In genomic region chr1:110557481-110557880, GRCh38 we compare ENCODE assay signal across 9 cellular contexts. TPM values are rescaled to one million over a fixed set of nuclear protein-coding genes. Genes with fewer than 3 reads are reported as not detected.
"Had no signal": no experiment of that assay in that cellular context is flagged by ENCODE, and none has a peak within 500 bp of the region (broad histone marks: within the 10 kb centered on the region; RNA-seq: fewer than 3 reads in every experiment).

No MANE protein-coding gene starts in this region.

- DNase-seq: HFFc6, IMR-90, KG1 had no signal

- H3K4me1 Mint-ChIP-seq: GM23338 had no signal

- ATAC-seq: HCT116, K562 had no signal

- H3K36me3 ChIP-seq: HAP-1 had no signal

- H3K27ac Mint-ChIP-seq: GM23338, HFFc6 had no signal

- H2AFZ ChIP-seq: GM23338 had no signal

- H3K4me1 ChIP-seq: HAP-1 had no signal

- H3K4me2 ChIP-seq: GM23338 had no signal

- H3K9me3 Mint-ChIP-seq: GM23338, HFFc6 had no signal

- H3K4me3 ChIP-seq: GM23338, HAP-1, K562 had no signal

- H3K4me3 Mint-ChIP-seq: GM23338, HFFc6 had no signal

- H3K9me3 ChIP-seq: HAP-1 had no signal

RNA-seq across cellular contexts. Expression of gene KCNA10, which starts 38.5 kb away (rescaled TPM):
- total RNA-seq: GM23338, H1, HFFc6, HT-29, IMR-90, K562 had no signal

RNA-seq across cellular contexts. Expression of gene KCNA2, which starts 48.7 kb away (rescaled TPM):
- total RNA-seq: HFFc6, HT-29, IMR-90, K562 had no signal
